Comparison of ENCODE assay signal across 8 cellular contexts in genomic region chr18:68660355-68661183, GRCh38. TPM values are rescaled to one million over a fixed set of nuclear protein-coding genes. Genes with fewer than 3 reads are reported as not detected.
DNase-seq lines count a peak whose midpoint lies in the region; TF ChIP-seq lines count a peak whose summit lies in the region.

No MANE protein-coding gene starts in this region.

- no peak overlapping the region for H3K27ac Mint-ChIP-seq in Calu3 (ENCODE audit: unreplicated experiment)
- no peak overlapping the region for H3K27ac Mint-ChIP-seq in activated CD4-positive, alpha-beta memory T cell treated with anti-CD3 and anti-CD28 coated beads for 36 hours

- no peak overlapping the region for H3K9ac ChIP-seq in KMS-11

- no peak overlapping the region for H2AFZ ChIP-seq in KMS-11 (ENCODE audit: low read depth)
- no peak overlapping the region for H2AFZ ChIP-seq in PC-9

- no peaks in the 10 kb centered on the region for H3K9me2 ChIP-seq in PC-9 (ENCODE audit: insufficient read depth)

- H3K79me2 ChIP-seq in KMS-11 (ENCODE audit: insufficient read depth, low read depth) (no peaks in the 10 kb centered on the region), PC-9 (ENCODE audit: low read depth) (no peaks in the 10 kb centered on the region)

- no peak overlapping the region for H3K4me3 Mint-ChIP-seq in Calu3 (ENCODE audit: low read depth, unreplicated experiment)
- no peak overlapping the region for H3K4me3 Mint-ChIP-seq in activated CD4-positive, alpha-beta memory T cell treated with anti-CD3 and anti-CD28 coated beads for 36 hours

- peak; percentile 50 for TF ChIP-seq CTCF in Calu3 (IDR thresholded peaks at IDR 0.05; ENCODE audit: unreplicated experiment)
- peak; percentile 77 for TF ChIP-seq CTCF in KMS-11 (conservative IDR thresholded peaks at IDR 0.05; ENCODE audit: low read depth, low read length)
- peak; percentile 78 for TF ChIP-seq CTCF in PC-9 (conservative IDR thresholded peaks at IDR 0.05)
- peak; percentile 45 for TF ChIP-seq CTCF in epithelial cell of esophagus (IDR thresholded peaks at IDR 0.05; ENCODE audit: insufficient read depth, low read depth, low read length, missing control alignments)

- H3F3A ChIP-seq in PC-9 (ENCODE audit: insufficient read depth, low read depth) = no peaks in the 10 kb centered on the region

- peaks cover under 1% of the 10 kb centered on the region for H3K4me1 ChIP-seq in KMS-11 (ENCODE audit: low read depth, poor library complexity, severe bottlenecking)
- no peaks in the 10 kb centered on the region for H3K4me1 ChIP-seq in PC-9 (replicated peaks; ENCODE audit: insufficient read depth)

- no peaks in the 10 kb centered on the region for H3K27me3 ChIP-seq in KMS-11 (ENCODE audit: insufficient read depth, low read depth)
- no peaks in the 10 kb centered on the region for H3K27me3 ChIP-seq in PC-9 (ENCODE audit: insufficient read depth, low read depth)

- H3K9me3 Mint-ChIP-seq in Calu3 (ENCODE audit: low read depth, unreplicated experiment) = no peaks in the 10 kb centered on the region
- H3K9me3 Mint-ChIP-seq in activated CD4-positive, alpha-beta memory T cell treated with anti-CD3 and anti-CD28 coated beads for 36 hours = no peaks in the 10 kb centered on the region

- H3K36me3 ChIP-seq in KMS-11 (ENCODE audit: insufficient read depth) (no peaks in the 10 kb centered on the region), PC-9 (ENCODE audit: low read depth) (no peaks in the 10 kb centered on the region)

- BruUV-seq in Calu3 (replicated peaks; lab: Mats Ljungman, UMichigan) (no TSS peak), PC-9 (replicated peaks; lab: Mats Ljungman, UMichigan) (no TSS peak)

- POLR2A ChIA-PET in PC-9 (lab: Charles Lee; ENCODE audit: unreplicated experiment) = interaction anchor here (0.7 kb wide), 1 partner anchor 1300 kb away, joined by 7 read pairs; no protein-coding TSS in a partner anchor
- POLR2A ChIA-PET in activated CD4-positive, alpha-beta memory T cell treated with anti-CD3 and anti-CD28 coated beads for 36 hours (lab: Charles Lee) = no interaction called here
- POLR2A ChIA-PET in HEK293T (lab: Yijun Ruan, JAX) = no interaction called here

- H4K20me1 ChIP-seq in KMS-11 (ENCODE audit: insufficient read depth) (no peaks in the 10 kb centered on the region), PC-9 (ENCODE audit: insufficient read depth) (no peaks in the 10 kb centered on the region)

- no peaks in the 10 kb centered on the region for H3K4me1 Mint-ChIP-seq in Calu3 (ENCODE audit: low read depth, unreplicated experiment)
- H3K4me1 Mint-ChIP-seq in activated CD4-positive, alpha-beta memory T cell treated with anti-CD3 and anti-CD28 coated beads for 36 hours (ENCODE audit: low read depth) = no peaks in the 10 kb centered on the region

- no peaks in the 10 kb centered on the region for H3K27me3 Mint-ChIP-seq in Calu3 (ENCODE audit: unreplicated experiment)
- peaks cover 2% of the 10 kb centered on the region for H3K27me3 Mint-ChIP-seq in activated CD4-positive, alpha-beta memory T cell treated with anti-CD3 and anti-CD28 coated beads for 36 hours

- intact Hi-C loops in Calu3 (cut with micrococcal nuclease; ENCODE audit: unreplicated experiment) (loop anchor here (1.0 to 2.0 kb wide), 2 partner anchors 1146 to 1443 kb away; no protein-coding TSS in a partner anchor), PC-9 (cut with micrococcal nuclease; ENCODE audit: unreplicated experiment) (loop anchor here (1.0 kb wide), 2 partner anchors 1144 to 1443 kb away; partner anchors contain the start of gene DSEL)
- intact Hi-C loops in activated CD4-positive, alpha-beta memory T cell treated with anti-CD3 and anti-CD28 coated beads for 36 hours (cut with micrococcal nuclease) = loop anchor here (1.0 to 5.0 kb wide), 3 partner anchors 74 to 1443 kb away; partner anchors contain the start of gene DSEL

- CTCF ChIA-PET in Calu3 (lab: Charles Lee) (interaction anchor here (1.0 to 1.7 kb wide), 4 partner anchors 11 to 1445 kb away, joined by 3 to 4 read pairs (median 4); partner anchors contain the start of gene DSEL), PC-9 (lab: Charles Lee) (interaction anchor here (0.6 to 0.8 kb wide), 2 partner anchors 549 to 1145 kb away, joined by 3 to 4 read pairs; no protein-coding TSS in a partner anchor), HEK293T (lab: Yijun Ruan, JAX) (interaction anchor here (0.6 to 1.5 kb wide), 7 partner anchors 10 to 1421 kb away, joined by 3 to 5 read pairs (median 3); partner anchors contain the start of gene DSEL)
- CTCF ChIA-PET in activated CD4-positive, alpha-beta memory T cell treated with anti-CD3 and anti-CD28 coated beads for 36 hours (lab: Charles Lee) = interaction anchor here (0.6 to 3.9 kb wide), 21 partner anchors 11 to 1444 kb away, joined by 3 to 28 read pairs (median 4); partner anchors contain the start of gene DSEL

- H3K36me3 Mint-ChIP-seq in Calu3 (ENCODE audit: insufficient read depth, unreplicated experiment) = no peaks in the 10 kb centered on the region
- no peaks in the 10 kb centered on the region for H3K36me3 Mint-ChIP-seq in activated CD4-positive, alpha-beta memory T cell treated with anti-CD3 and anti-CD28 coated beads for 36 hours

- H3K27ac ChIP-seq in KMS-11 (no peak overlapping the region), PC-9 (no peak overlapping the region)

- no peaks in the 10 kb centered on the region for H3K9me3 ChIP-seq in PC-9 (ENCODE audit: insufficient read depth, low read depth)

- no peak overlapping the region for H3K4me3 ChIP-seq in KMS-11 (IDR thresholded peaks at IDR 0.05; ENCODE audit: insufficient read depth, low read depth, low read length)
- H3K4me3 ChIP-seq in PC-9 = no peak overlapping the region
- no peak overlapping the region for H3K4me3 ChIP-seq in epithelial cell of esophagus (ENCODE audit: low read length)

- no peak overlapping the region for H3K4me2 ChIP-seq in KMS-11
- H3K4me2 ChIP-seq in PC-9 = no peak overlapping the region

- DNase-seq in Calu3 (no peak), PC-9 (no peak), epithelial cell of esophagus (ENCODE audit: low read depth) (peak; percentile 55), pons (ENCODE audit: low spot score) (peak; percentile 74), mesenteric fat pad (ENCODE audit: low spot score) (no peak), HEK293T (ENCODE audit: extremely low spot score) (no peak)
- no peak for DNase-seq in activated CD4-positive, alpha-beta memory T cell treated with anti-CD3 and anti-CD28 coated beads for 36 hours

TF ChIP-seq in HEK293T, 16 proteins besides CTCF, POLR2A, EP300 and RAD21:
- no peak for TF ChIP-seq SUZ12 (IDR thresholded peaks at IDR 0.05)
- TF ChIP-seq ELF4 (IDR thresholded peaks at IDR 0.05) = no peak
- TF ChIP-seq FOXA1 (IDR thresholded peaks at IDR 0.05) = no peak
- no peak for TF ChIP-seq L3MBTL2 (conservative IDR thresholded peaks at IDR 0.05)
- no peak for TF ChIP-seq HDGF (IDR thresholded peaks at IDR 0.05; ENCODE audit: borderline replicate concordance)
- no peak for TF ChIP-seq FOXK2 (IDR thresholded peaks at IDR 0.05)
- TF ChIP-seq SP1 (IDR thresholded peaks at IDR 0.05) = no peak
- TF ChIP-seq FOXM1 (IDR thresholded peaks at IDR 0.05; ENCODE audit: borderline replicate concordance) = no peak
- no peak for TF ChIP-seq TARDBP (IDR thresholded peaks at IDR 0.05)
- TF ChIP-seq ARNT (IDR thresholded peaks at IDR 0.05) = no peak
- no peak for TF ChIP-seq BHLHE40 (IDR thresholded peaks at IDR 0.05; ENCODE audit: borderline replicate concordance)
- no peak for TF ChIP-seq ZNF384 (IDR thresholded peaks at IDR 0.05)
- TF ChIP-seq PKNOX1 (IDR thresholded peaks at IDR 0.05) = no peak
TF ChIP-seq in HEK293T: peak in this region for 0.

RNA-seq across cellular contexts. Expression of gene TMX3, which starts 54.3 kb away (rescaled TPM):
- total RNA-seq in Calu3 (2022) (63.1 and 65.6 TPM in 2 replicates), PC-9 (2021) (21.2 and 22.7 TPM in 2 replicates), mesenteric fat pad (44.5 TPM)
- total RNA-seq in activated CD4-positive, alpha-beta memory T cell treated with anti-CD3 and anti-CD28 coated beads for 36 hours = 10 to 100 TPM; 42.4 to 44.6 TPM

Comparison
In these comparisons a context has a peak if more than half of its experiments do, and no peak if none do; other contexts are left out.
1. DNase-seq: peak in epithelial cell of esophagus (single experiment) and pons (single experiment); none in Calu3 (single experiment), PC-9 (0 of 2), mesenteric fat pad (single experiment), activated CD4-positive, alpha-beta memory T cell treated with anti-CD3 and anti-CD28 coated beads for 36 hours (single experiment) and HEK293T (single experiment).
2. Peak in every context shown above with its lines, with median percentiles within 50 percentile points of each other: CTCF ChIP-seq.